13 cellular contexts compared by ENCODE assay signal in genomic region chr19:11168568-11168967, GRCh38. TPM values are rescaled to one million over a fixed set of nuclear protein-coding genes. Genes with fewer than 3 reads are reported as not detected.
DNase-seq lines count a peak whose midpoint lies in the region; ATAC-seq, FAIRE-seq and TF ChIP-seq lines count a peak whose summit lies in the region.
"Had no signal": no experiment of that assay in that cellular context is flagged by ENCODE, and none has a peak within 500 bp of the region (broad histone marks: within the 10 kb centered on the region; RNA-seq: fewer than 3 reads in every experiment).

No MANE protein-coding gene starts in this region.

- no peak overlapping the region for H3K56ac ChIP-seq in H9 (ENCODE audit: insufficient read length, low read depth, low read length)

- TF ChIP-seq CTCF in GM12865 (IDR thresholded peaks at IDR 0.05; ENCODE audit: insufficient read depth, low read depth, low read length, missing control alignments) (no peak), H9 (conservative IDR thresholded peaks at IDR 0.05) (no peak), GM13976 (IDR thresholded peaks at IDR 0.05; ENCODE audit: borderline replicate concordance, control extremely low read depth, extremely low read depth, insufficient read depth, missing control alignments) (no peak)

- no peaks in the 10 kb centered on the region for H3K9me3 Mint-ChIP-seq in stimulated activated effector memory CD8-positive, alpha-beta T cell treated with anti-CD3 and anti-CD28 coated beads, Interleukin-12 subunit alpha, Interleukin-12 subunit beta, amount 100 ng/mL, for 72 hours
- no peaks in the 10 kb centered on the region for H3K9me3 Mint-ChIP-seq in H9
- H3K9me3 Mint-ChIP-seq: activated naive CD4-positive, alpha-beta T cell treated with anti-CD3 and anti-CD28 coated beads, Interleukin-2, amount 10 ng/mL, durations not matched to agents 7 days and 5 days had no signal

- H2AK5ac ChIP-seq in H9 (ENCODE audit: insufficient read length, low read length) = no peak overlapping the region

- H3K79me2 ChIP-seq in H9 (ENCODE audit: insufficient read depth, low read length) = no peaks in the 10 kb centered on the region

- no peak overlapping the region for H2BK5ac ChIP-seq in H9 (ENCODE audit: insufficient read length, low read length)

- no peaks in the 10 kb centered on the region for H3K4me1 Mint-ChIP-seq in stimulated activated effector memory CD8-positive, alpha-beta T cell treated with anti-CD3 and anti-CD28 coated beads, Interleukin-12 subunit alpha, Interleukin-12 subunit beta, amount 100 ng/mL, for 72 hours
- H3K4me1 Mint-ChIP-seq in H9 = no peaks in the 10 kb centered on the region
- H3K4me1 Mint-ChIP-seq: activated naive CD4-positive, alpha-beta T cell treated with anti-CD3 and anti-CD28 coated beads, Interleukin-2, amount 10 ng/mL, durations not matched to agents 7 days and 5 days had no signal

- H3K27me3 ChIP-seq in H9 (ENCODE audit: insufficient read depth, low read length) (no peaks in the 10 kb centered on the region), small intestine (ENCODE audit: control insufficient read depth in 2 of 2, insufficient read depth in 2 of 2, low read length in 2 of 2) (no peaks in the 10 kb centered on the region)

- no peak overlapping the region for H4K5ac ChIP-seq in H9 (ENCODE audit: insufficient read length, low read depth, low read length)

- in situ Hi-C loops in GM13976 (cut with MboI; ENCODE audit: low sequenced_read_pairs, unreplicated experiment) = no loop called here

- H3K36me3 Mint-ChIP-seq in stimulated activated effector memory CD8-positive, alpha-beta T cell treated with anti-CD3 and anti-CD28 coated beads, Interleukin-12 subunit alpha, Interleukin-12 subunit beta, amount 100 ng/mL, for 72 hours = no peaks in the 10 kb centered on the region
- H3K36me3 Mint-ChIP-seq in H9 (ENCODE audit: insufficient read depth in 1 of 3, low read depth in 3 of 3) = peaks cover 14 to 52% (median 48%) of the 10 kb centered on the region in 3 experiments
- H3K36me3 Mint-ChIP-seq: activated naive CD4-positive, alpha-beta T cell treated with anti-CD3 and anti-CD28 coated beads, Interleukin-2, amount 10 ng/mL, durations not matched to agents 7 days and 5 days had no signal

- WGBS in H9 (ENCODE audit: extremely low coverage, insufficient read length, low lambda C conversion rate) = no CpG with 5 or more reads among the region's 7 CpGs
- WGBS in small intestine, 3 donors = 84 to 95% (median 93%) methylated on average over 7 of the region's 7 CpGs

- H3K23ac ChIP-seq in H9 (ENCODE audit: insufficient read length, low read depth, low read length) = no peak overlapping the region

- H3K4me1 ChIP-seq in H9 (ENCODE audit: insufficient read depth, low read length) (no peaks in the 10 kb centered on the region), small intestine (ENCODE audit: control insufficient read depth in 2 of 2, insufficient read depth in 1 of 2, low read depth in 1 of 2, low read length in 1 of 2) (no peaks in the 10 kb centered on the region)

- no peaks in the 10 kb centered on the region for H4K20me1 ChIP-seq in H9 (ENCODE audit: control insufficient read depth, insufficient read depth, insufficient read length)

- no peak overlapping the region for H2BK120ac ChIP-seq in H9 (ENCODE audit: low read depth, low read length, poor library complexity, severe bottlenecking)

- H2BK20ac ChIP-seq in H9 (ENCODE audit: low read depth, low read length, poor library complexity, severe bottlenecking) = no peak overlapping the region

- no peak overlapping the region for H3K4ac ChIP-seq in H9 (ENCODE audit: low read depth, low read length)

- no peak overlapping the region for H3K4me3 Mint-ChIP-seq in stimulated activated effector memory CD8-positive, alpha-beta T cell treated with anti-CD3 and anti-CD28 coated beads, Interleukin-12 subunit alpha, Interleukin-12 subunit beta, amount 100 ng/mL, for 72 hours
- H3K4me3 Mint-ChIP-seq in H9 = no peak overlapping the region
- H3K4me3 Mint-ChIP-seq: activated naive CD4-positive, alpha-beta T cell treated with anti-CD3 and anti-CD28 coated beads, Interleukin-2, amount 10 ng/mL, durations not matched to agents 7 days and 5 days had no signal

- DNase-seq in GM12865 (ENCODE audit: low read depth) = peak; percentile 40
- peak; percentile 55 for DNase-seq in T1000 (lab: John Stamatoyannopoulos, UW)
- peak; percentile 97 for DNase-seq in fibroblast of peridontal ligament (ENCODE audit: extremely low read depth)
- no peak for DNase-seq in stimulated activated effector memory CD8-positive, alpha-beta T cell treated with anti-CD3 and anti-CD28 coated beads, Interleukin-12 subunit alpha, Interleukin-12 subunit beta, amount 100 ng/mL, for 72 hours (ENCODE audit: low spot score in 2 of 2)
- DNase-seq in H9 = no peak
- no peak for DNase-seq in substantia nigra (lab: John Stamatoyannopoulos, UW)
- DNase-seq in small intestine = no peak
- DNase-seq in GM13976 (ENCODE audit: low spot score) = no peak
- DNase-seq: activated naive CD4-positive, alpha-beta T cell treated with anti-CD3 and anti-CD28 coated beads, Interleukin-2, amount 10 ng/mL, durations not matched to agents 7 days and 5 days; DND-41; glutamatergic neuron; Karpas-422; stimulated activated CD4-positive, alpha-beta T cell treated with anti-CD3 and anti-CD28 coated beads, Interleukin-4, amount 100 ng/mL, for 1 hour had no signal

- H2BK15ac ChIP-seq in H9 (ENCODE audit: low read depth, low read length) = no peak overlapping the region

- H3K27me3 Mint-ChIP-seq in H9 (ENCODE audit: low read depth) = no peaks in the 10 kb centered on the region

- no peak overlapping the region for H3K9ac ChIP-seq in H9 (ENCODE audit: extremely low read depth, insufficient read length, low read length)

- no peak overlapping the region for H2AFZ ChIP-seq in H9 (ENCODE audit: low read length)

- no peak overlapping the region for H2BK12ac ChIP-seq in H9 (ENCODE audit: insufficient read length, low read depth, low read length)

- H3K14ac ChIP-seq in H9 (ENCODE audit: insufficient read depth, low read length) = no peak overlapping the region

- FAIRE-seq in small intestine (lab: Jason Lieb, UNC) = no peak

- ATAC-seq in stimulated activated effector memory CD8-positive, alpha-beta T cell treated with anti-CD3 and anti-CD28 coated beads, Interleukin-12 subunit alpha, Interleukin-12 subunit beta, amount 100 ng/mL, for 72 hours = peak; percentile 43

- H4K91ac ChIP-seq in H9 (ENCODE audit: insufficient read length, low read depth, low read length) = no peak overlapping the region

- H3K27ac ChIP-seq in H9 (ENCODE audit: insufficient read length, low read depth, low read length) (no peak overlapping the region), substantia nigra (ENCODE audit: low read depth, low read length, poor library complexity, severe bottlenecking) (no peak overlapping the region), small intestine (ENCODE audit: low read depth in 1 of 2, low read length in 1 of 2) (peak overlapping the region in 1 of 2 donors; percentile 46)

- H3K79me1 ChIP-seq in H9 (ENCODE audit: insufficient read depth, low read depth, low read length, poor library complexity, severe bottlenecking) = no peaks in the 10 kb centered on the region

- no peak overlapping the region for H4K8ac ChIP-seq in H9 (replicated peaks; ENCODE audit: insufficient read length, low read depth, low read length)

- H3K36me3 ChIP-seq in small intestine (ENCODE audit: control insufficient read depth in 2 of 2, insufficient read depth in 2 of 2, low read length in 2 of 2) = peaks cover 0 to 3% of the 10 kb centered on the region in 2 donors

- H3K9me3 ChIP-seq in H9 (ENCODE audit: control insufficient read depth, low read depth, low read length) = no peaks in the 10 kb centered on the region
- H3K9me3 ChIP-seq in small intestine (ENCODE audit: control insufficient read depth, low read depth) = no peaks in the 10 kb centered on the region

- H3K4me3 ChIP-seq in GM12865 (ENCODE audit: low read depth, low read length) (no peak overlapping the region), small intestine (ENCODE audit: low read depth in 1 of 2, low read length in 2 of 2) (no peak overlapping the region)

- H3K18ac ChIP-seq in H9 (ENCODE audit: insufficient read length, low read depth, low read length) = no peak overlapping the region

- no peak overlapping the region for H3K27ac Mint-ChIP-seq in stimulated activated effector memory CD8-positive, alpha-beta T cell treated with anti-CD3 and anti-CD28 coated beads, Interleukin-12 subunit alpha, Interleukin-12 subunit beta, amount 100 ng/mL, for 72 hours
- H3K27ac Mint-ChIP-seq in H9 = peak overlapping the region in 1 of 3 experiments; percentile 64; a peak in 1 of 7 replicates
- H3K27ac Mint-ChIP-seq: activated naive CD4-positive, alpha-beta T cell treated with anti-CD3 and anti-CD28 coated beads, Interleukin-2, amount 10 ng/mL, durations not matched to agents 7 days and 5 days had no signal

- H3T11ph ChIP-seq in H9 (ENCODE audit: low read length) = no peak overlapping the region

- H3K4me2 ChIP-seq in H9 (ENCODE audit: insufficient read depth, insufficient read length, low read length) = no peak overlapping the region

- H3K23me2 ChIP-seq in H9 (ENCODE audit: insufficient read length, low read depth, low read length, poor library complexity, severe bottlenecking) = no peaks in the 10 kb centered on the region

RNA-seq across cellular contexts. Expression of gene SPC24, which starts 13.0 kb away (rescaled TPM):
- total RNA-seq in H9 (2021) = 50.8 and 51.5 TPM in 2 replicates
- polyA plus RNA-seq in small intestine = 10 to 100 TPM in 1 of 3 donors, under 1 TPM in 2; 0.27 to 10.9 (median 0.45) TPM

RNA-seq across cellular contexts. Expression of gene KANK2, which starts 28.8 kb away (rescaled TPM):
- 42.0 and 44.0 TPM in 2 replicates for total RNA-seq in H9 (2021)
- 10 to 100 TPM; 10.7 to 83.6 (median 51.3) TPM for polyA plus RNA-seq in small intestine

Comparison
In these comparisons a context has a peak if more than half of its experiments do, and no peak if none do; other contexts are left out.
1. DNase-seq: peak in GM12865 (single experiment), T1000 (single experiment) and fibroblast of peridontal ligament (single experiment); none in stimulated activated effector memory CD8-positive, alpha-beta T cell treated with anti-CD3 and anti-CD28 coated beads, Interleukin-12 subunit alpha, Interleukin-12 subunit beta, amount 100 ng/mL, for 72 hours (0 of 2), H9 (single experiment), substantia nigra (0 of 49), small intestine (single experiment) and GM13976 (single experiment).